Comparison of ENCODE assay signal across 1 cellular context in genomic region chr3:39353168-39353930, GRCh38.
TF ChIP-seq lines count a peak whose summit lies in the region.
"Not testable (repeated sequence)": the region's sequence is repeated elsewhere in the genome, so short reads cannot be mapped to it uniquely, and the experiment has no call there.

No MANE protein-coding gene starts in this region.

TF ChIP-seq in K562, 482 proteins besides CTCF, POLR2A, EP300 and RAD21:
- TF ChIP-seq TAL1 (IDR thresholded peaks at IDR 0.05) (peak; percentile 36; the same call in 1 of the 2 replicates), ZNF146 (CRISPR knock-in tag; IDR thresholded peaks at IDR 0.05; ENCODE audit: unreplicated experiment) (peak; percentile 82), CBFA2T2 (conservative IDR thresholded peaks at IDR 0.05) (peak; percentile 25), CEBPB (tag; IDR thresholded peaks at IDR 0.05) (peak; percentile 85), CBFA2T3 (IDR thresholded peaks at IDR 0.05) (peak; percentile 48), NCOR1 (IDR thresholded peaks at IDR 0.05) (peak; percentile 48; the same call in 1 of the 2 replicates), BCOR (IDR thresholded peaks at IDR 0.05) (peak; percentile 56; the same call in 1 of the 2 replicates), GATA2 (CRISPR knock-in tag; IDR thresholded peaks at IDR 0.05) (peak; percentile 72), ATF1 (tag; IDR thresholded peaks at IDR 0.05) (0 out of 2 replicates have a peak, but pooled peaks have one; percentile 9), TCF3 (CRISPR knock-in tag; IDR thresholded peaks at IDR 0.05) (peak; percentile 80), MTA2 (IDR thresholded peaks at IDR 0.05; ENCODE audit: low read depth) (peak; percentile 30; the same call in 1 of the 2 replicates)
- not testable (repeated sequence) for TF ChIP-seq ATF1 (CRISPR knock-in tag; IDR thresholded peaks at IDR 0.05)
